Comparison of ENCODE assay signal across 12 cellular contexts in the genomic region with DNA sequence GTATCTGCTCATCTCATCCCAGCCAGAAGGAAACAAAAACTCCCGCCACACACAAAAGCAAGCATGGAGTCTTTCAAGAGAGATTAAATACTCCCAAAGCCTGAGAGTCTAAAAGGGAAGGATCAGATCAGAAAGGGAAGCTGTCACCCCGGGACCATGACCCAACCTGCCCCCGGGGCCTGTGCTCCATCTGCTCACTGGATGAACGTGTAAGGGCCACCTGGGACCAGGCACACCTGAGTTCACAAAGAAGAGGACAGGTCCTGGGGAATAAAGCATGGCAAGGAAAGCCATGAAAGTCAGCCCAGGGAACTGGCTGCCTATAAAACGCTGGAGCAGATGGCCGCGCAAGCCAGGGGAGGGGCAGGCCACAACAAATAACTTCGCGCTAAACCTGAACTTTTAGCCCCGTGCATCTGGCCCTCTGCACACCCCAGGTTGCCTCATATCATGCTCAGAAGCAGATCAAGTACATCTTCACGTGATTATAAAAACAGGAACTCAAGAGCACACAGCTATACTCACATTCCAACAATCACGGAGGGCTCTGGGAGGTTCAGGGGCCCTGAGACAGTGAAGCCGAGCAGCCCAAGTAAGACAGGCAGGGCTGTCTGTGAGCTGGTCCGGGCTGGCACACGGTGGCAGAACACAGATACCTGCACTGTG. TPM values are rescaled to one million over a fixed set of nuclear protein-coding genes. Genes with fewer than 3 reads are reported as not detected.
DNase-seq lines count a peak whose midpoint lies in the region; ATAC-seq and TF ChIP-seq lines count a peak whose summit lies in the region.
"Had no signal": no experiment of that assay in that cellular context is flagged by ENCODE, and none has a peak within 500 bp of the region (broad histone marks: within the 10 kb centered on the region; RNA-seq: fewer than 3 reads in every experiment).

No MANE protein-coding gene starts in this region.

- no peak overlapping the region for H3K4me3 ChIP-seq in thymus (ENCODE audit: low read length)
- H3K4me3 ChIP-seq: A549 had no signal

- peaks cover 2% of the 10 kb centered on the region in 2 donors for H3K36me3 Mint-ChIP-seq in activated T-cell treated with anti-CD3 and anti-CD28 coated beads, Interleukin-2, amount 50 U/mL, for 72 hours (ENCODE audit: insufficient read depth in 2 of 2)
- no peaks in the 10 kb centered on the region for H3K36me3 Mint-ChIP-seq in glutamatergic neuron (ENCODE audit: unreplicated experiment)
- peaks cover 6% of the 10 kb centered on the region for H3K36me3 Mint-ChIP-seq in mesothelial cell of epicardium

- no peak overlapping the region for H3K4me3 Mint-ChIP-seq in activated T-cell treated with anti-CD3 and anti-CD28 coated beads, Interleukin-2, amount 50 U/mL, for 72 hours
- H3K4me3 Mint-ChIP-seq in glutamatergic neuron (ENCODE audit: unreplicated experiment) = peak overlapping the region; percentile 28
- no peak overlapping the region for H3K4me3 Mint-ChIP-seq in mesothelial cell of epicardium

- H3K27ac ChIP-seq in thymus (ENCODE audit: low read depth) = peak overlapping the region; percentile 25
- H3K27ac ChIP-seq: A549 had no signal

- peaks cover 36% of the 10 kb centered on the region for H3K36me3 ChIP-seq in thymus (ENCODE audit: control insufficient read depth, insufficient read depth)

- no peaks in the 10 kb centered on the region for H3K9me3 Mint-ChIP-seq in activated T-cell treated with anti-CD3 and anti-CD28 coated beads, Interleukin-2, amount 50 U/mL, for 72 hours
- H3K9me3 Mint-ChIP-seq in glutamatergic neuron (ENCODE audit: unreplicated experiment) (peaks cover 7% of the 10 kb centered on the region), mesothelial cell of epicardium (no peaks in the 10 kb centered on the region)
- H3K9me3 Mint-ChIP-seq: activated CD4-positive, alpha-beta T cell treated with anti-CD3 and anti-CD28 coated beads, Interleukin-2, amount 10 ng/mL, durations not matched to agents 7 days and 5 days; activated naive CD8-positive, alpha-beta T cell treated with anti-CD3 and anti-CD28 coated beads for 36 hours; memory B cell had no signal

- no peaks in the 10 kb centered on the region for H3K9me3 ChIP-seq in thymus (ENCODE audit: control insufficient read depth)
- H3K9me3 ChIP-seq: A549 had no signal

- peaks cover 49% of the 10 kb centered on the region for H3K4me1 Mint-ChIP-seq in activated T-cell treated with anti-CD3 and anti-CD28 coated beads, Interleukin-2, amount 50 U/mL, for 72 hours (ENCODE audit: low read depth)
- H3K4me1 Mint-ChIP-seq in glutamatergic neuron (ENCODE audit: low read depth, unreplicated experiment) (peaks cover 43% of the 10 kb centered on the region), mesothelial cell of epicardium (peaks cover 28% of the 10 kb centered on the region)

- TF ChIP-seq CTCF in glutamatergic neuron (IDR thresholded peaks at IDR 0.05; ENCODE audit: partially characterized antibody, unreplicated experiment) (no peak), mesothelial cell of epicardium (IDR thresholded peaks at IDR 0.05; ENCODE audit: unreplicated experiment) (no peak)

- DNase-seq in activated T-cell treated with anti-CD3 and anti-CD28 coated beads, Interleukin-2, amount 50 U/mL, for 72 hours = no peak
- DNase-seq in activated T-cell treated with anti-CD3 and anti-CD28 coated beads, Interleukin-2, amount 50 U/mL, for 48 hours = no peak
- DNase-seq in NOMO-1 treated with dmso at 0.1 percent for 144 hours (lab: John Stamatoyannopoulos, UW; ENCODE audit: unreplicated experiment) (peak; percentile 73), glutamatergic neuron (no peak), mesothelial cell of epicardium (ENCODE audit: low spot score in 2 of 2, unreplicated experiment in 2 of 2) (no peak), NCI-H446 (lab: John Stamatoyannopoulos, UW) (no peak)
- DNase-seq: activated CD4-positive, alpha-beta T cell treated with anti-CD3 and anti-CD28 coated beads, Interleukin-2, amount 10 ng/mL, durations not matched to agents 7 days and 5 days; activated naive CD8-positive, alpha-beta T cell treated with anti-CD3 and anti-CD28 coated beads for 36 hours had no signal

- no peak for ATAC-seq in activated T-cell treated with anti-CD3 and anti-CD28 coated beads, Interleukin-2, amount 50 U/mL, for 72 hours (replicated peaks in 1 of 2)
- ATAC-seq in GM21825 (IDR thresholded peaks at IDR 0.05; ENCODE audit: unreplicated experiment) = no peak
- ATAC-seq: A549 had no signal

- H3K4me1 ChIP-seq in thymus (ENCODE audit: control insufficient read depth, insufficient read depth, low read length) = peaks cover 26% of the 10 kb centered on the region

- no peaks in the 10 kb centered on the region for H3K27me3 Mint-ChIP-seq in activated T-cell treated with anti-CD3 and anti-CD28 coated beads, Interleukin-2, amount 50 U/mL, for 72 hours (ENCODE audit: low read depth)
- H3K27me3 Mint-ChIP-seq in glutamatergic neuron (ENCODE audit: unreplicated experiment) (no peaks in the 10 kb centered on the region), mesothelial cell of epicardium (ENCODE audit: low read depth) (no peaks in the 10 kb centered on the region)
- H3K27me3 Mint-ChIP-seq: activated CD4-positive, alpha-beta T cell treated with anti-CD3 and anti-CD28 coated beads, Interleukin-2, amount 10 ng/mL, durations not matched to agents 7 days and 5 days; activated naive CD8-positive, alpha-beta T cell treated with anti-CD3 and anti-CD28 coated beads for 36 hours; memory B cell had no signal

- peak overlapping the region; percentile 55 for H3K27ac Mint-ChIP-seq in activated T-cell treated with anti-CD3 and anti-CD28 coated beads, Interleukin-2, amount 50 U/mL, for 72 hours
- H3K27ac Mint-ChIP-seq in glutamatergic neuron (ENCODE audit: unreplicated experiment) = peak overlapping the region; percentile 57
- H3K27ac Mint-ChIP-seq in mesothelial cell of epicardium = no peak overlapping the region
- H3K27ac Mint-ChIP-seq: activated naive CD8-positive, alpha-beta T cell treated with anti-CD3 and anti-CD28 coated beads for 36 hours; memory B cell had no signal

- whole genome bisulfite sequencing in thymus = 70% methylated on average over 15 of the region's 15 CpGs

- no peaks in the 10 kb centered on the region for H3K27me3 ChIP-seq in thymus (ENCODE audit: control insufficient read depth, insufficient read depth)

RNA-seq across cellular contexts. Expression of gene TMEM11, which starts 3.4 kb away (rescaled TPM):
- 10 to 100 TPM; 21.4 to 25.9 TPM for total RNA-seq in activated T-cell treated with anti-CD3 and anti-CD28 coated beads, Interleukin-2, amount 50 U/mL, for 72 hours
- total RNA-seq in glutamatergic neuron (ENCODE audit: unreplicated experiment) (26.0 TPM), mesothelial cell of epicardium (19.4 to 21.9 TPM (median 20.6 TPM) in 3 replicates)
- 23.3 TPM for polyA plus RNA-seq in thymus

RNA-seq across cellular contexts. Expression of gene NATD1, which starts 42.7 kb away (rescaled TPM):
- 1 to 10 TPM; 7.4 to 8.8 TPM for total RNA-seq in activated T-cell treated with anti-CD3 and anti-CD28 coated beads, Interleukin-2, amount 50 U/mL, for 72 hours
- total RNA-seq in glutamatergic neuron (ENCODE audit: unreplicated experiment) = 45.9 TPM
- 4.8 TPM for polyA plus RNA-seq in thymus
- 12.3 to 12.7 TPM (median 12.7 TPM) in 3 replicates for total RNA-seq in mesothelial cell of epicardium
